Comparison of ENCODE assay signal across 1 cellular context in the genomic region with DNA sequence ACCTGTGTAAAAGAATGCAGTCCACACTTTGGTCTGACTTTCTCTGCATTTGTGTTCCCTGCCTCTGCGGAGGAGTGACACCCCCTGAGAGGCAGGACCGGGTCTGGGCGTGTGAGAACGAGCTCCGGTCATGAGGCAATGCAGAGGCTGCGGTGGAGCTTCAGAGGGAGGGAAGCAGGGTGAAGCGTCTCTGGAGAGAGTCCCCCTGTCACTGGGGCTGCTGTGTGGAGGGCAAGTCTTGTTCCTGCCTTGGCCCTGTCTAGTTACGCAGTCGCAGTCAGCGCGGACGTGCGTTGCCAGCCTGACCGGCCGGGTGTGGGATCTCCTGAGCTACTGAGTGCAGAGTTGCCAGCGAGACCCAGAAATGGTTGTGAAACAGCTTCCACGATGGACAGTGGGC.
TF ChIP-seq lines count a peak whose summit lies in the region.

No MANE protein-coding gene starts in this region.

TF ChIP-seq in K562, 482 proteins besides CTCF, POLR2A, EP300 and RAD21 (continued from another document):
- TF ChIP-seq EWSR1 (IDR thresholded peaks at IDR 0.05; ENCODE audit: borderline replicate concordance, low read depth, partially characterized antibody) (no peak), SMARCE1 (IDR thresholded peaks at IDR 0.05) (no peak), GTF2E2 (tag; IDR thresholded peaks at IDR 0.05) (no peak), ELF2 (CRISPR knock-in tag; IDR thresholded peaks at IDR 0.05) (no peak), HMGN3 (IDR thresholded peaks at IDR 0.05; ENCODE audit: borderline replicate concordance, extremely low read depth, insufficient read length, low read depth, low read length) (no peak), U2AF2 (optimal IDR thresholded peaks at IDR 0.05; ENCODE audit: low read depth, low read length) (no peak), ZNF445 (CRISPR knock-in tag; IDR thresholded peaks at IDR 0.05; ENCODE audit: low read depth) (no peak), JUND (IDR thresholded peaks at IDR 0.05; ENCODE audit: borderline replicate concordance, low read depth, low read length) (no peak), JUND (tag; IDR thresholded peaks at IDR 0.05; ENCODE audit: borderline replicate concordance, low read depth, low read length) (no peak), MECOM (CRISPR knock-in tag; IDR thresholded peaks at IDR 0.05) (no peak), CSDE1 (IDR thresholded peaks at IDR 0.05) (no peak)
- TF ChIP-seq, protein P1, sequence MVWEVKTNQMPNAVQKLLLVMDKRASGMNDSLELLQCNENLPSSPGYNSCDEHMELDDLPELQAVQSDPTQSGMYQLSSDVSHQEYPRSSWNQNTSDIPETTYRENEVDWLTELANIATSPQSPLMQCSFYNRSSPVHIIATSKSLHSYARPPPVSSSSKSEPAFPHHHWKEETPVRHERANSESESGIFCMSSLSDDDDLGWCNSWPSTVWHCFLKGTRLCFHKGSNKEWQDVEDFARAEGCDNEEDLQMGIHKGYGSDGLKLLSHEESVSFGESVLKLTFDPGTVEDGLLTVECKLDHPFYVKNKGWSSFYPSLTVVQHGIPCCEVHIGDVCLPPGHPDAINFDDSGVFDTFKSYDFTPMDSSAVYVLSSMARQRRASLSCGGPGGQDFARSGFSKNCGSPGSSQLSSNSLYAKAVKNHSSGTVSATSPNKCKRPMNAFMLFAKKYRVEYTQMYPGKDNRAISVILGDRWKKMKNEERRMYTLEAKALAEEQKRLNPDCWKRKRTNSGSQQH (CRISPR knock-in tag; IDR thresholded peaks at IDR 0.05): no peak
- TF ChIP-seq, protein P2, sequence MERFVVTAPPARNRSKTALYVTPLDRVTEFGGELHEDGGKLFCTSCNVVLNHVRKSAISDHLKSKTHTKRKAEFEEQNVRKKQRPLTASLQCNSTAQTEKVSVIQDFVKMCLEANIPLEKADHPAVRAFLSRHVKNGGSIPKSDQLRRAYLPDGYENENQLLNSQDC (CRISPR knock-in tag; IDR thresholded peaks at IDR 0.05): no peak
